ENCODE assay signal across 1 cellular context in the genomic region with DNA sequence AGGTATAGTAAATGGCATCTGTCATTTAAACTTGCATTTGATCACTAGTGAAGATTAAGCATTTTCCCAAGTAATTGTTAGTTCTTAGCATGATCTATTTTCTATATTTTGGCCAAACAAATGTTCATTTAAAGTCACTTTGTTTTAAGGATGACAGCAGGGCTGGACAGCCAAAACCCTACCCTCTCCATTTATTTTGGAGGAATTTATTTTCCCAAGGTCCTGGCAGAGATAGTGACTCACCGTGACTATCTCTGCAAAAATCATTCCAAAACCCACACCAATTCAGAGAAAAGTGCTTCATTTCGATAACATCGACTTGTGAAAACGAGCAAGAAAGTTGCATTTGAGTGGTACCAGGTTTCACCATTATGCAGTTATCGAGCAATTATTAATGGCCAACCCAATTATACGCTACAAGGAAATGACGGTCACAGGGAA.
TF ChIP-seq lines count a peak whose summit lies in the region.

No MANE protein-coding gene starts in this region.

TF ChIP-seq in HepG2, 621 proteins besides CTCF, POLR2A, EP300 and RAD21 (continued from another document):
- TF ChIP-seq, protein P1, sequence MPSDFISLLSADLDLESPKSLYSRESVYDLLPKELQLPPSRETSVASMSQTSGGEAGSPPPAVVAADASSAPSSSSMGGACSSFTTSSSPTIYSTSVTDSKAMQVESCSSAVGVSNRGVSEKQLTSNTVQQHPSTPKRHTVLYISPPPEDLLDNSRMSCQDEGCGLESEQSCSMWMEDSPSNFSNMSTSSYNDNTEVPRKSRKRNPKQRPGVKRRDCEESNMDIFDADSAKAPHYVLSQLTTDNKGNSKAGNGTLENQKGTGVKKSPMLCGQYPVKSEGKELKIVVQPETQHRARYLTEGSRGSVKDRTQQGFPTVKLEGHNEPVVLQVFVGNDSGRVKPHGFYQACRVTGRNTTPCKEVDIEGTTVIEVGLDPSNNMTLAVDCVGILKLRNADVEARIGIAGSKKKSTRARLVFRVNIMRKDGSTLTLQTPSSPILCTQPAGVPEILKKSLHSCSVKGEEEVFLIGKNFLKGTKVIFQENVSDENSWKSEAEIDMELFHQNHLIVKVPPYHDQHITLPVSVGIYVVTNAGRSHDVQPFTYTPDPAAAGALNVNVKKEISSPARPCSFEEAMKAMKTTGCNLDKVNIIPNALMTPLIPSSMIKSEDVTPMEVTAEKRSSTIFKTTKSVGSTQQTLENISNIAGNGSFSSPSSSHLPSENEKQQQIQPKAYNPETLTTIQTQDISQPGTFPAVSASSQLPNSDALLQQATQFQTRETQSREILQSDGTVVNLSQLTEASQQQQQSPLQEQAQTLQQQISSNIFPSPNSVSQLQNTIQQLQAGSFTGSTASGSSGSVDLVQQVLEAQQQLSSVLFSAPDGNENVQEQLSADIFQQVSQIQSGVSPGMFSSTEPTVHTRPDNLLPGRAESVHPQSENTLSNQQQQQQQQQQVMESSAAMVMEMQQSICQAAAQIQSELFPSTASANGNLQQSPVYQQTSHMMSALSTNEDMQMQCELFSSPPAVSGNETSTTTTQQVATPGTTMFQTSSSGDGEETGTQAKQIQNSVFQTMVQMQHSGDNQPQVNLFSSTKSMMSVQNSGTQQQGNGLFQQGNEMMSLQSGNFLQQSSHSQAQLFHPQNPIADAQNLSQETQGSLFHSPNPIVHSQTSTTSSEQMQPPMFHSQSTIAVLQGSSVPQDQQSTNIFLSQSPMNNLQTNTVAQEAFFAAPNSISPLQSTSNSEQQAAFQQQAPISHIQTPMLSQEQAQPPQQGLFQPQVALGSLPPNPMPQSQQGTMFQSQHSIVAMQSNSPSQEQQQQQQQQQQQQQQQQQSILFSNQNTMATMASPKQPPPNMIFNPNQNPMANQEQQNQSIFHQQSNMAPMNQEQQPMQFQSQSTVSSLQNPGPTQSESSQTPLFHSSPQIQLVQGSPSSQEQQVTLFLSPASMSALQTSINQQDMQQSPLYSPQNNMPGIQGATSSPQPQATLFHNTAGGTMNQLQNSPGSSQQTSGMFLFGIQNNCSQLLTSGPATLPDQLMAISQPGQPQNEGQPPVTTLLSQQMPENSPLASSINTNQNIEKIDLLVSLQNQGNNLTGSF (CRISPR knock-in tag; IDR thresholded peaks at IDR 0.05), result no peak
- no peak for TF ChIP-seq PHF20 (CRISPR knock-in tag; IDR thresholded peaks at IDR 0.05)
- TF ChIP-seq ZEB1 (IDR thresholded peaks at IDR 0.05; ENCODE audit: insufficient replicate concordance, low read depth), result no peak
- TF ChIP-seq RNF2 (conservative IDR thresholded peaks at IDR 0.05; ENCODE audit: low read depth), result 0 out of 2 replicates have a peak, but pooled peaks have one; percentile 29
- TF ChIP-seq ZNF251 (CRISPR knock-in tag; IDR thresholded peaks at IDR 0.05), result no peak
- TF ChIP-seq ZNF549 (CRISPR knock-in tag; IDR thresholded peaks at IDR 0.05), result no peak
- no peak for TF ChIP-seq SALL2 (CRISPR knock-in tag; IDR thresholded peaks at IDR 0.05)
- TF ChIP-seq ZNF564 (CRISPR knock-in tag; IDR thresholded peaks at IDR 0.05), result no peak
